Comparison of ENCODE assay signal across 13 cellular contexts in the genomic region with DNA sequence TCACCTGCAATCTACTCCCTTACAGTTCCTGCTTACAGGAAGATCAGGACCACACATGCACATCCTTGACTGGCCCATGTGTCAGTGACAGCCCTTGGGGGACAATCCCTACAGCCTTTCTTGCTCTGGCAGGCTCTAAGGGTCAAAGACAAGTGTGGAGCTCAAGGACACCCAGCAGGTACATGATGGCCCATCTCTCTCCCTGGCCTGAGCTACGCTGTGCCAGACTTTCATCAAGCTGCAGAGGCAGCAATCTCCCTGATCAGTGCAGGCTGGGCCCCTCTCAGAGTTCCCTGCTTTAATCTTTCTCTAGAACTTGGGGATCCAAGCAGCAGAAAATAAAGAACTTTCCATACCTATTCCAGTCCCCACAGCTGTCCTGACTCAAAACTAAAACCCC. TPM values are rescaled to one million over a fixed set of nuclear protein-coding genes. Genes with fewer than 3 reads are reported as not detected.
DNase-seq lines count a peak whose midpoint lies in the region; ATAC-seq, FAIRE-seq and TF ChIP-seq lines count a peak whose summit lies in the region.
"Had no signal": no experiment of that assay in that cellular context is flagged by ENCODE, and none has a peak within 500 bp of the region (broad histone marks: within the 10 kb centered on the region; RNA-seq: fewer than 3 reads in every experiment).

No MANE protein-coding gene starts in this region.

- intact Hi-C loops in HCT116 (cut with micrococcal nuclease) (no loop called here), K562 (cut with micrococcal nuclease) (no loop called here)

- H3K36me3 ChIP-seq in CD4-positive, CD25-positive, alpha-beta regulatory T cell (ENCODE audit: control insufficient read depth, insufficient read depth, low read length), result no peaks in the 10 kb centered on the region
- H3K36me3 ChIP-seq in HCT116 (ENCODE audit: control insufficient read depth in 1 of 2, insufficient read depth in 2 of 2, low read length in 2 of 2) (no peaks in the 10 kb centered on the region; a peak in 1 of 4 replicates), K562 (ENCODE audit: control insufficient read depth, insufficient read depth, low read length) (peaks cover 29% of the 10 kb centered on the region; the same call in 2 of the 3 replicates), neural cell (ENCODE audit: insufficient read depth, low read length) (no peaks in the 10 kb centered on the region)
- H3K36me3 ChIP-seq: Peyer's patch had no signal

- WGBS in K562 (ENCODE audit: insufficient coverage, low coverage, missing lambda C conversion rate), result 25% methylated on average over 1 of the region's 1 CpG

- POLR2A ChIA-PET in HCT116 (lab: Charles Lee) (interaction anchor here (1.0 to 2.1 kb wide), 2 partner anchors 11 to 31 kb away, joined by 3 to 6 read pairs; no protein-coding TSS in a partner anchor), K562 (lab: Yijun Ruan, JAX) (interaction anchor here (0.6 to 1.0 kb wide), 5 partner anchors 17 to 830 kb away, joined by 3 to 4 read pairs (median 3); no protein-coding TSS in a partner anchor), GM10248 (lab: Yijun Ruan, JAX) (interaction anchor here (0.8 to 4.9 kb wide), 6 partner anchors 13 to 34 kb away, joined by 3 to 29 read pairs (median 5); no protein-coding TSS in a partner anchor)

- H3K36me3 Mint-ChIP-seq in CD4-positive, CD25-positive, alpha-beta regulatory T cell, result no peaks in the 10 kb centered on the region

- no peak for TF ChIP-seq CTCF in HCT116 (IDR thresholded peaks at IDR 0.05 in 2 of 3, conservative IDR thresholded peaks at IDR 0.05 in 1 of 3; ENCODE audit: borderline replicate concordance in 1 of 3, insufficient read depth in 1 of 3, low read depth in 2 of 3, low read length in 2 of 3)
- no peak for TF ChIP-seq CTCF in K562 (IDR thresholded peaks at IDR 0.05 in 2 of 3, conservative IDR thresholded peaks at IDR 0.05 in 1 of 3; ENCODE audit: insufficient read depth in 2 of 3, low read depth in 1 of 3, low read length in 3 of 3)
- TF ChIP-seq CTCF in neural cell (IDR thresholded peaks at IDR 0.05; ENCODE audit: poor library complexity, severe bottlenecking), result no peak
- no peak for TF ChIP-seq CTCF in GM10248 (IDR thresholded peaks at IDR 0.05; ENCODE audit: control extremely low read depth, extremely low read depth, low read depth, missing control alignments)

- H3F3A ChIP-seq in neural cell (ENCODE audit: insufficient read depth, low read length, poor library complexity, severe bottlenecking), result no peaks in the 10 kb centered on the region

- H3K9me3 Mint-ChIP-seq in CD4-positive, CD25-positive, alpha-beta regulatory T cell, result no peaks in the 10 kb centered on the region

- BruUV-seq in HCT116 (replicated peaks; lab: Mats Ljungman, UMichigan) (no TSS peak), K562 (replicated peaks; lab: Mats Ljungman, UMichigan) (TSS peak; percentile 44)

- peaks cover 76% of the 10 kb centered on the region for H3K79me2 ChIP-seq in HCT116 (ENCODE audit: insufficient read depth, low read length)
- H3K79me2 ChIP-seq in K562 (ENCODE audit: control insufficient read depth, insufficient read depth, low read length), result peaks cover 79% of the 10 kb centered on the region
- peaks cover 24% of the 10 kb centered on the region for H3K79me2 ChIP-seq in neural cell (replicated peaks; ENCODE audit: insufficient read depth, low read length)

- CTCF ChIA-PET in HCT116 (lab: Charles Lee) (interaction anchor here (1.0 kb wide), 1 partner anchor 11 kb away, joined by 3 read pairs; no protein-coding TSS in a partner anchor), K562 (lab: Yijun Ruan, JAX; ENCODE audit: low intra/inter-chr PET ratio) (no interaction called here), GM10248 (lab: Yijun Ruan, JAX) (interaction anchor here (1.0 to 33.1 kb wide), 7 partner anchors 10 to 71 kb away, joined by 3 to 827 read pairs (median 4); a partner anchor contains a TSS)

- H3K4me1 ChIP-seq in CD4-positive, CD25-positive, alpha-beta regulatory T cell (ENCODE audit: control insufficient read depth, insufficient read depth, low read length, poor library complexity, severe bottlenecking), result peaks cover 25% of the 10 kb centered on the region
- H3K4me1 ChIP-seq in HCT116 (ENCODE audit: control insufficient read depth in 1 of 2, insufficient read depth in 2 of 2, low read length in 2 of 2) (peaks cover 16 to 75% of the 10 kb centered on the region in 2 experiments), K562 (replicated peaks in 1 of 2; ENCODE audit: control insufficient read depth in 2 of 2, insufficient read depth in 2 of 2, low read length in 2 of 2) (peaks cover 67 to 80% of the 10 kb centered on the region in 2 experiments)

- H3K27ac ChIP-seq in CD4-positive, CD25-positive, alpha-beta regulatory T cell (ENCODE audit: insufficient read depth, low read length, poor library complexity, severe bottlenecking), result no peak overlapping the region
- H3K27ac ChIP-seq in HCT116 (ENCODE audit: low read depth, low read length) (no peak overlapping the region), K562 (ENCODE audit: extremely low read depth, low read depth, low read length) (no peak overlapping the region), neural cell (ENCODE audit: low read length) (no peak overlapping the region)

- H3K4me3 ChIP-seq in CD4-positive, CD25-positive, alpha-beta regulatory T cell (ENCODE audit: low read depth, low read length), result no peak overlapping the region
- H3K4me3 ChIP-seq in HCT116 (replicated peaks in 1 of 2; ENCODE audit: low read depth in 1 of 2, low read length in 2 of 2) (no peak overlapping the region), K562 (no peak overlapping the region), neural cell (ENCODE audit: low read length) (peak overlapping the region; percentile 94)

- no peak overlapping the region for H3K9ac ChIP-seq in HCT116 (ENCODE audit: low read length)
- peak overlapping the region in 1 of 2 experiments; percentile 70; a peak in 1 of 4 replicates for H3K9ac ChIP-seq in K562 (ENCODE audit: insufficient read depth in 1 of 2, low read depth in 2 of 2, low read length in 2 of 2)
- no peak overlapping the region for H3K9ac ChIP-seq in neural cell (ENCODE audit: low read length)

- FAIRE-seq in K562 (lab: Jason Lieb, UNC), result no peak
- FAIRE-seq: TTC549 had no signal

- no peak for ATAC-seq in CD4-positive, CD25-positive, alpha-beta regulatory T cell (ENCODE audit: low read depth in 2 of 2)
- ATAC-seq in HCT116 (no peak), K562 (no peak), HG03520 (IDR thresholded peaks at IDR 0.05; ENCODE audit: unreplicated experiment) (no peak)

- no peak for DNase-seq in CD4-positive, CD25-positive, alpha-beta regulatory T cell
- DNase-seq in HCT116 (ENCODE audit: low read depth, low spot score) (no peak), K562 (ENCODE audit: extremely low read depth in 1 of 4, low spot score in 3 of 4) (no peak), NCI-H2029 treated with DMSO at 0.1 percent for 48 hours (lab: John Stamatoyannopoulos, UW) (no peak), NCI-H187 treated with DMSO at 0.1 percent for 48 hours (lab: John Stamatoyannopoulos, UW) (no peak), GM10248 (ENCODE audit: extremely low spot score) (no peak)
- DNase-seq: activated gamma-delta T cell; effector memory CD4-positive, alpha-beta T cell; NCI-H2171 had no signal

- H3K4me3 Mint-ChIP-seq in CD4-positive, CD25-positive, alpha-beta regulatory T cell, result peak overlapping the region in 3 of 4 donors; percentile 53 to 77 (median 74)

- no peaks in the 10 kb centered on the region for H3K9me1 ChIP-seq in K562 (ENCODE audit: control insufficient read depth, insufficient read depth, low read length)

- H3K9me2 ChIP-seq in HCT116 (ENCODE audit: insufficient read depth) (no peaks in the 10 kb centered on the region), neural cell (ENCODE audit: insufficient read depth, low read length) (no peaks in the 10 kb centered on the region)

- TF ChIP-seq RAD21 in HCT116 (IDR thresholded peaks at IDR 0.05; ENCODE audit: low read depth) (no peak), K562 (CRISPR knock-in tag; conservative IDR thresholded peaks at IDR 0.05 in 1 of 2, IDR thresholded peaks at IDR 0.05 in 1 of 2) (no peak), neural cell (conservative IDR thresholded peaks at IDR 0.05) (no peak)

- H2AFZ ChIP-seq in HCT116 (ENCODE audit: low read depth, low read length, poor library complexity, severe bottlenecking) (no peak overlapping the region), K562 (ENCODE audit: low read depth, low read length) (no peak overlapping the region), neural cell (ENCODE audit: low read depth, low read length) (no peak overlapping the region)

- no peak for TF ChIP-seq POLR2A in HCT116 (IDR thresholded peaks at IDR 0.05; ENCODE audit: borderline replicate concordance, extremely low read depth, insufficient read depth, insufficient read length)
- no peak for TF ChIP-seq POLR2A in K562 (conservative IDR thresholded peaks at IDR 0.05)

- no peaks in the 10 kb centered on the region for H4K20me1 ChIP-seq in HCT116 (ENCODE audit: insufficient read depth)
- H4K20me1 ChIP-seq in K562 (replicated peaks; ENCODE audit: control insufficient read depth, insufficient read depth, low read length), result peaks cover 27% of the 10 kb centered on the region
- H4K20me1 ChIP-seq in neural cell (ENCODE audit: insufficient read depth), result no peaks in the 10 kb centered on the region

- H3K4me1 Mint-ChIP-seq in CD4-positive, CD25-positive, alpha-beta regulatory T cell, result peaks cover 0 to 44% (median 16%) of the 10 kb centered on the region in 4 donors

- peak overlapping the region; percentile 10; the same call in 1 of the 2 replicates for H3K4me2 ChIP-seq in HCT116 (ENCODE audit: low read length)
- peak overlapping the region; percentile 73; the same call in 1 of the 2 replicates for H3K4me2 ChIP-seq in K562 (ENCODE audit: insufficient read depth, low read length)
- no peak overlapping the region for H3K4me2 ChIP-seq in neural cell (ENCODE audit: low read length)

- TF ChIP-seq EP300 in K562 (IDR thresholded peaks at IDR 0.05; ENCODE audit: low read length) (no peak), neural cell (conservative IDR thresholded peaks at IDR 0.05; ENCODE audit: poor library complexity, severe bottlenecking) (no peak)

- RAD21 ChIA-PET in HCT116 (lab: Charles Lee; ENCODE audit: low non-redundant PET in 1 of 2, low total read pairs in 2 of 2, uncharacterized antibody in 2 of 2, unreplicated experiment in 2 of 2), result no interaction called here

- peaks cover 5% of the 10 kb centered on the region for H3K27me3 Mint-ChIP-seq in CD4-positive, CD25-positive, alpha-beta regulatory T cell

- H3K27ac Mint-ChIP-seq in CD4-positive, CD25-positive, alpha-beta regulatory T cell, result peak overlapping the region; percentile 48 to 82 (median 78)

- no peaks in the 10 kb centered on the region for H3K27me3 ChIP-seq in CD4-positive, CD25-positive, alpha-beta regulatory T cell (ENCODE audit: control insufficient read depth, insufficient read depth, low read length)
- H3K27me3 ChIP-seq in HCT116 (ENCODE audit: insufficient read depth, low read length) (no peaks in the 10 kb centered on the region), K562 (ENCODE audit: control insufficient read depth in 2 of 2, insufficient read depth in 2 of 2, low read length in 2 of 2) (no peaks in the 10 kb centered on the region), neural cell (ENCODE audit: insufficient read depth, low read depth, low read length) (no peaks in the 10 kb centered on the region)

- H3K9me3 ChIP-seq in CD4-positive, CD25-positive, alpha-beta regulatory T cell (ENCODE audit: control insufficient read depth in 2 of 2, low read length in 2 of 2), result no peaks in the 10 kb centered on the region
- H3K9me3 ChIP-seq in HCT116 (ENCODE audit: control insufficient read depth in 1 of 2, insufficient read depth in 1 of 2, low read depth in 1 of 2, low read length in 2 of 2), result no peaks in the 10 kb centered on the region
- H3K9me3 ChIP-seq in K562 (replicated peaks; ENCODE audit: control insufficient read depth, insufficient read depth, low read depth, low read length), result no peaks in the 10 kb centered on the region
- H3K9me3 ChIP-seq in neural cell (ENCODE audit: low read length), result no peaks in the 10 kb centered on the region
- H3K9me3 ChIP-seq: Peyer's patch had no signal

- in situ Hi-C loops in K562 (cut with MboI), result no loop called here

RNA-seq across cellular contexts. Expression of a gene that starts 2.6 kb away (rescaled TPM):
- 5.0 TPM for total RNA-seq in CD4-positive, CD25-positive, alpha-beta regulatory T cell
- polyA plus RNA-seq in CD4-positive, CD25-positive, alpha-beta regulatory T cell, result under 1 TPM in 3 of 4 donors, not detected in 1; 0.09 to 0.39 (median 0.11) TPM
- 13.8 TPM for total RNA-seq in HCT116 (2021; ENCODE audit: unreplicated experiment)
- polyA plus RNA-seq in HCT116 (2012), result 11.9 and 16.8 TPM in 2 replicates
- 17.2 and 52.5 TPM in 2 replicates for total RNA-seq in K562 (2011; cell fraction: chromatin; rRNA removed; ENCODE audit: low replicate concordance)
- 48.0 and 55.7 TPM in 2 replicates for total RNA-seq in K562 (2011; cell fraction: nucleolus; rRNA removed)
- 32.8 and 33.4 TPM in 2 replicates for total RNA-seq in K562 (2011; cell fraction: nucleoplasm; rRNA removed)
- total RNA-seq in K562 (2014; rRNA removed), result 4.8 and 5.7 TPM in 2 replicates
- total RNA-seq in K562 (2014; rRNA removed; fragmentation: Illumina TruSeq; extraction: Trizol), result 1.7 and 3.3 TPM in 2 replicates
- 6.1 and 6.6 TPM in 2 replicates for total RNA-seq in K562 (2015; rRNA removed; fragmentation: Illumina TruSeq; extraction: Trizol)
- 6.2 and 6.8 TPM in 2 replicates for total RNA-seq in K562 (2021)
- 8.2 and 12.8 TPM in 2 replicates for polyA plus RNA-seq in K562 (2011; rRNA removed)
- polyA plus RNA-seq in K562 (2011; cell fraction: cytosol; rRNA removed), result 15.1 and 15.7 TPM in 2 replicates
- polyA plus RNA-seq in K562 (2011; cell fraction: nucleus; rRNA removed), result 24.4 and 28.1 TPM in 2 replicates
- polyA plus RNA-seq in K562 (2012), result 12.7 and 16.6 TPM in 2 replicates
- polyA plus RNA-seq in K562 (2014; fragmentation: Illumina TruSeq; extraction: Trizol), result 6.4 and 6.8 TPM in 2 replicates
- under 1 TPM in 1 of 2 experiments, not detected in 1; 0.04 TPM for polyA plus RNA-seq in K562 (2014; fragmentation: Nextera tagmentation; extraction: Ambion mirVana)
- 3.6 and 7.2 TPM in 2 replicates for polyA plus RNA-seq in K562 (2014; rRNA removed)
- polyA minus RNA-seq in K562 (2011; rRNA and poly(A)+ RNA removed), result 7.0 and 9.6 TPM in 2 replicates
- polyA minus RNA-seq in K562 (2011; cell fraction: cytosol; rRNA and poly(A)+ RNA removed), result 8.2 and 10.7 TPM in 2 replicates
- polyA minus RNA-seq in K562 (2011; cell fraction: nucleus; rRNA and poly(A)+ RNA removed), result 8.9 and 13.2 TPM in 2 replicates
- 28.8 and 31.7 TPM in 2 replicates for polyA plus RNA-seq in neural cell
- polyA minus RNA-seq in neural cell, result 26.6 and 34.1 TPM in 2 replicates

RNA-seq across cellular contexts. Expression of a gene that starts 29.8 kb away (rescaled TPM):
- 30.9 TPM for total RNA-seq in CD4-positive, CD25-positive, alpha-beta regulatory T cell
- polyA plus RNA-seq in CD4-positive, CD25-positive, alpha-beta regulatory T cell, result 100 to 1,000 TPM; 123 to 177 (median 144) TPM
- total RNA-seq in HCT116 (2021; ENCODE audit: unreplicated experiment), result 65.3 TPM
- polyA plus RNA-seq in HCT116 (2012), result 49.5 and 70.5 TPM in 2 replicates
- 9.1 and 12.8 TPM in 2 replicates for total RNA-seq in K562 (2011; cell fraction: chromatin; rRNA removed; ENCODE audit: low replicate concordance)
- total RNA-seq in K562 (2011; cell fraction: nucleolus; rRNA removed), result 12.8 and 16.2 TPM in 2 replicates
- 10.7 and 15.0 TPM in 2 replicates for total RNA-seq in K562 (2011; cell fraction: nucleoplasm; rRNA removed)
- total RNA-seq in K562 (2014; rRNA removed), result 36.6 and 79.6 TPM in 2 replicates
- total RNA-seq in K562 (2014; rRNA removed; fragmentation: Illumina TruSeq; extraction: Trizol), result 26.2 and 29.3 TPM in 2 replicates
- total RNA-seq in K562 (2015; rRNA removed; fragmentation: Illumina TruSeq; extraction: Trizol), result 31.1 and 32.4 TPM in 2 replicates
- total RNA-seq in K562 (2021), result 51.7 and 65.5 TPM in 2 replicates
- polyA plus RNA-seq in K562 (2011; rRNA removed), result 63.4 and 64.7 TPM in 2 replicates
- 107 and 180 TPM in 2 replicates for polyA plus RNA-seq in K562 (2011; cell fraction: cytosol; rRNA removed)
- 29.7 and 35.7 TPM in 2 replicates for polyA plus RNA-seq in K562 (2011; cell fraction: nucleus; rRNA removed)
- 41.6 and 62.1 TPM in 2 replicates for polyA plus RNA-seq in K562 (2012)
- 52.8 and 65.0 TPM in 2 replicates for polyA plus RNA-seq in K562 (2014; fragmentation: Illumina TruSeq; extraction: Trizol)
- polyA plus RNA-seq in K562 (2014; fragmentation: Nextera tagmentation; extraction: Ambion mirVana), result 10 to 100 TPM; 19.2 to 44.9 TPM
- 47.8 and 70.3 TPM in 2 replicates for polyA plus RNA-seq in K562 (2014; rRNA removed)
- polyA minus RNA-seq in K562 (2011; rRNA and poly(A)+ RNA removed), result 40.5 and 52.2 TPM in 2 replicates
- 40.3 and 40.8 TPM in 2 replicates for polyA minus RNA-seq in K562 (2011; cell fraction: cytosol; rRNA and poly(A)+ RNA removed)
- 8.6 and 10.9 TPM in 2 replicates for polyA minus RNA-seq in K562 (2011; cell fraction: nucleus; rRNA and poly(A)+ RNA removed)
- 66.1 and 70.7 TPM in 2 replicates for polyA plus RNA-seq in neural cell
- polyA minus RNA-seq in neural cell, result 43.1 and 43.6 TPM in 2 replicates
